In genomic region chr3:10482631-10483363, GRCh38 we compare ENCODE assay signal across 1 cellular context.
TF ChIP-seq lines count a peak whose summit lies in the region.

No MANE protein-coding gene starts in this region.

TF ChIP-seq in GM23338, 12 proteins besides CTCF, POLR2A, EP300 and RAD21 (continued from another document):
- TF ChIP-seq, protein P1, sequence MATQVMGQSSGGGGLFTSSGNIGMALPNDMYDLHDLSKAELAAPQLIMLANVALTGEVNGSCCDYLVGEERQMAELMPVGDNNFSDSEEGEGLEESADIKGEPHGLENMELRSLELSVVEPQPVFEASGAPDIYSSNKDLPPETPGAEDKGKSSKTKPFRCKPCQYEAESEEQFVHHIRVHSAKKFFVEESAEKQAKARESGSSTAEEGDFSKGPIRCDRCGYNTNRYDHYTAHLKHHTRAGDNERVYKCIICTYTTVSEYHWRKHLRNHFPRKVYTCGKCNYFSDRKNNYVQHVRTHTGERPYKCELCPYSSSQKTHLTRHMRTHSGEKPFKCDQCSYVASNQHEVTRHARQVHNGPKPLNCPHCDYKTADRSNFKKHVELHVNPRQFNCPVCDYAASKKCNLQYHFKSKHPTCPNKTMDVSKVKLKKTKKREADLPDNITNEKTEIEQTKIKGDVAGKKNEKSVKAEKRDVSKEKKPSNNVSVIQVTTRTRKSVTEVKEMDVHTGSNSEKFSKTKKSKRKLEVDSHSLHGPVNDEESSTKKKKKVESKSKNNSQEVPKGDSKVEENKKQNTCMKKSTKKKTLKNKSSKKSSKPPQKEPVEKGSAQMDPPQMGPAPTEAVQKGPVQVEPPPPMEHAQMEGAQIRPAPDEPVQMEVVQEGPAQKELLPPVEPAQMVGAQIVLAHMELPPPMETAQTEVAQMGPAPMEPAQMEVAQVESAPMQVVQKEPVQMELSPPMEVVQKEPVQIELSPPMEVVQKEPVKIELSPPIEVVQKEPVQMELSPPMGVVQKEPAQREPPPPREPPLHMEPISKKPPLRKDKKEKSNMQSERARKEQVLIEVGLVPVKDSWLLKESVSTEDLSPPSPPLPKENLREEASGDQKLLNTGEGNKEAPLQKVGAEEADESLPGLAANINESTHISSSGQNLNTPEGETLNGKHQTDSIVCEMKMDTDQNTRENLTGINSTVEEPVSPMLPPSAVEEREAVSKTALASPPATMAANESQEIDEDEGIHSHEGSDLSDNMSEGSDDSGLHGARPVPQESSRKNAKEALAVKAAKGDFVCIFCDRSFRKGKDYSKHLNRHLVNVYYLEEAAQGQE (IDR thresholded peaks at IDR 0.05; ENCODE audit: unreplicated experiment): no peak
- no peak for TF ChIP-seq CREB1 (CRISPR knock-in tag; IDR thresholded peaks at IDR 0.05; ENCODE audit: low read depth)
- TF ChIP-seq, protein P2, sequence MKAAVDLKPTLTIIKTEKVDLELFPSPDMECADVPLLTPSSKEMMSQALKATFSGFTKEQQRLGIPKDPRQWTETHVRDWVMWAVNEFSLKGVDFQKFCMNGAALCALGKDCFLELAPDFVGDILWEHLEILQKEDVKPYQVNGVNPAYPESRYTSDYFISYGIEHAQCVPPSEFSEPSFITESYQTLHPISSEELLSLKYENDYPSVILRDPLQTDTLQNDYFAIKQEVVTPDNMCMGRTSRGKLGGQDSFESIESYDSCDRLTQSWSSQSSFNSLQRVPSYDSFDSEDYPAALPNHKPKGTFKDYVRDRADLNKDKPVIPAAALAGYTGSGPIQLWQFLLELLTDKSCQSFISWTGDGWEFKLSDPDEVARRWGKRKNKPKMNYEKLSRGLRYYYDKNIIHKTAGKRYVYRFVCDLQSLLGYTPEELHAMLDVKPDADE (IDR thresholded peaks at IDR 0.05): no peak
